In genomic region chr9:132546148-132547051, GRCh38 we compare ENCODE assay signal across 8 cellular contexts. TPM values are rescaled to one million over a fixed set of nuclear protein-coding genes. Genes with fewer than 3 reads are reported as not detected.
DNase-seq lines count a peak whose midpoint lies in the region; ATAC-seq and TF ChIP-seq lines count a peak whose summit lies in the region.

No MANE protein-coding gene starts in this region.

- BruUV-seq in Panc1 (replicated peaks; lab: Mats Ljungman, UMichigan), result no TSS peak

- TF ChIP-seq CTCF in Panc1 (IDR thresholded peaks at IDR 0.05), result no peak; the same call in 1 of the 2 replicates

- peak overlapping the region in 1 of 2 experiments; percentile 20; a peak in 1 of 4 replicates for H3K4me3 ChIP-seq in Panc1 (ENCODE audit: low read depth in 2 of 2, low read length in 2 of 2)

- in situ Hi-C loops in Panc1 (cut with HindIII; ENCODE audit: low pct_unique_long_range_greater_than_20kb, low sequenced_read_pairs), result no loop called here

- no peaks in the 10 kb centered on the region for H3K4me1 ChIP-seq in Panc1 (ENCODE audit: control insufficient read depth, insufficient read depth, low read length)

- no peak overlapping the region for H3K27ac ChIP-seq in Panc1 (ENCODE audit: low read length)

- CTCF ChIA-PET in Panc1 (lab: Charles Lee), result interaction anchor here (0.6 kb wide), 1 partner anchor 23 kb away, joined by 4 read pairs; no protein-coding TSS in a partner anchor

- ATAC-seq in Panc1, result peak; percentile 53
- peak; percentile 77 to 86 for ATAC-seq in left cardiac atrium
- no peak for ATAC-seq in GM19023 (IDR thresholded peaks at IDR 0.05; ENCODE audit: unreplicated experiment)

- intact Hi-C loops in Panc1 (cut with micrococcal nuclease; ENCODE audit: unreplicated experiment) (no loop called here), left cardiac atrium (cut with DNase I) (no loop called here)

- DNase-seq in stimulated activated CD4-positive, alpha-beta T cell treated with anti-CD3 and anti-CD28 coated beads, Interleukin-15, amount 100 ng/mL, for 24 hours, result peak; percentile 5
- DNase-seq in stimulated activated CD4-positive, alpha-beta T cell treated with anti-CD3 and anti-CD28 coated beads, Interleukin-2, amount 100 ng/mL, for 48 hours, result no peak
- DNase-seq in Panc1 (ENCODE audit: low read depth, low spot score) (no peak), left cardiac atrium (no peak), smooth muscle cell of the brain vasculature (ENCODE audit: low read depth, low spot score) (peak; percentile 3), DMS153 treated with DMSO at 0.1 percent for 48 hours (lab: John Stamatoyannopoulos, UW; ENCODE audit: unreplicated experiment) (no peak), COLO829 (ENCODE audit: low spot score) (no peak)

- H3K9me3 ChIP-seq in Panc1 (ENCODE audit: control insufficient read depth, insufficient read depth, low read depth, low read length), result no peaks in the 10 kb centered on the region

- POLR2A ChIA-PET in Panc1 (lab: Charles Lee), result no interaction called here

- no peaks in the 10 kb centered on the region for H3K36me3 ChIP-seq in Panc1 (ENCODE audit: control insufficient read depth, insufficient read depth, low read length)

- no peaks in the 10 kb centered on the region for H3K27me3 ChIP-seq in Panc1 (ENCODE audit: control insufficient read depth, insufficient read depth, low read length)

RNA-seq across cellular contexts. Expression of gene BARHL1, which starts 36.0 kb away (rescaled TPM):
- total RNA-seq in Panc1 (2021; ENCODE audit: unreplicated experiment) (not detected), left cardiac atrium (not detected)
- not detected for polyA plus RNA-seq in Panc1 (2012; ENCODE audit: insufficient read length)

Comparison
In these comparisons a context has a peak if more than half of its experiments do, and no peak if none do; other contexts are left out.
1. DNase-seq: peak in stimulated activated CD4-positive, alpha-beta T cell treated with anti-CD3 and anti-CD28 coated beads, Interleukin-15, amount 100 ng/mL, for 24 hours (single experiment) and smooth muscle cell of the brain vasculature (single experiment); none in stimulated activated CD4-positive, alpha-beta T cell treated with anti-CD3 and anti-CD28 coated beads, Interleukin-2, amount 100 ng/mL, for 48 hours (0 of 2), Panc1 (single experiment), left cardiac atrium (single experiment), DMS153 treated with DMSO at 0.1 percent for 48 hours (single experiment) and COLO829 (single experiment).